In the genomic region with DNA sequence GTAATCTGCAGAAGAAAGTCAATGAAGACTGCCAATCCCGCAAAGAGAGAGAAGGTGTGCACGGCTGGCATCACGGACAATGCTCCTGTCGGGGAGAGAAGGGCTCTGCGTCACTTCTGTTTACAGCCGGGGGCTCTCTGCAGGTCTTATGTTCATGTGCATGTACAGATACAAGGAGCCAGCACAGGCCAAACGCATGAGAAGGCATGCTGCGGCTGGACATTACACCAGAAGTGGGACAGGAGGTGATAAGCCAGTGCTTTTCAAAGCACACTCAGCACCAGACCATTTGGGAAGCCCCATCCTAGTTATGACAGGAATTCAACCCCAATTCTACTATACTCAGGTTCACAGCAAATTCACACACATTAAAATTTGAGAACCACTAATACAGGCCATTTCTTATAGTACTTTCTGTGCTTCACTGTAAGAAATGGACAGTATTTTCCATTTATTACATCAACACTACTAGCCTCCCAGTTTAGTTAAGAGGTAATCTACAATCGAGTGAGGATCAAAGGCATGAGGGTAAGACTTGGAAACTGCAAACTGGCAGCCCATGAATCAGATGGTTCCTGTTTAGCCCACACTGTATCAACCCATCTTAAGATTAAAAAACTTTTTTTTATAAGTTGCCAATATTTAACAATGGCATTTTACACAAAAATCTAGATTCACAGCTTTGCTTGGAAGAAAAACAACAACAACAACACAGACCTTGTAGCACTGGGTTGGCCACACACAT, we compare ENCODE assay signal across 13 cellular contexts. TPM values are rescaled to one million over a fixed set of nuclear protein-coding genes. Genes with fewer than 3 reads are reported as not detected.
DNase-seq lines count a peak whose midpoint lies in the region; ATAC-seq and TF ChIP-seq lines count a peak whose summit lies in the region.
"Had no signal": no experiment of that assay in that cellular context is flagged by ENCODE, and none has a peak within 500 bp of the region (broad histone marks: within the 10 kb centered on the region; RNA-seq: fewer than 3 reads in every experiment).

No MANE protein-coding gene starts in this region.

- H3K79me2 ChIP-seq in DND-41 (ENCODE audit: insufficient read depth, low read length): no peaks in the 10 kb centered on the region
- H3K79me2 ChIP-seq in Karpas-422 (ENCODE audit: low read length): no peaks in the 10 kb centered on the region

- peak; percentile 43; the same call in 1 of the 3 replicates for ATAC-seq in DND-41 (ENCODE audit: insufficient read depth, low read depth)
- ATAC-seq in left lung: no peak
- ATAC-seq in HG02642 (IDR thresholded peaks at IDR 0.05; ENCODE audit: poor library complexity, unreplicated experiment): no peak
- ATAC-seq in HG03108 (IDR thresholded peaks at IDR 0.05; ENCODE audit: unreplicated experiment): no peak
- ATAC-seq: psoas muscle had no signal

- H3K27ac ChIP-seq in BLaER1 (peak overlapping the region; percentile 6; the same call in 1 of the 2 replicates), DND-41 (ENCODE audit: low read length) (peak overlapping the region; percentile 89), left lung (peak overlapping the region; percentile 26 to 41), thyroid gland (no peak overlapping the region), Karpas-422 (ENCODE audit: low read length) (no peak overlapping the region)
- H3K27ac ChIP-seq: psoas muscle had no signal

- H3K4me2 ChIP-seq in BLaER1: peak overlapping the region; percentile 70
- peak overlapping the region; percentile 57 for H3K4me2 ChIP-seq in DND-41 (ENCODE audit: insufficient read depth, low read length)
- H3K4me2 ChIP-seq in Karpas-422 (ENCODE audit: low read depth, low read length, poor library complexity, severe bottlenecking): no peak overlapping the region

- H3K27ac Mint-ChIP-seq in activated T-helper 2 cell treated with anti-CD3 and anti-CD28 coated beads, Interferon-gamma antibody, Interleukin-2, Interleukin-4, amounts not matched to agents 10 μg/mL and 5 μg/mL and 100 μg/mL, durations not matched to agents 14 hours and 24 hours and 36 hours: peak overlapping the region; percentile 44

- TF ChIP-seq CTCF in DND-41 (IDR thresholded peaks at IDR 0.05; ENCODE audit: borderline replicate concordance, extremely low read depth, low read length, poor library complexity, severe bottlenecking) (no peak), left lung (IDR thresholded peaks at IDR 0.05) (no peak), thyroid gland (IDR thresholded peaks at IDR 0.05) (no peak)

- intact Hi-C loops in activated T-helper 2 cell treated with anti-CD3 and anti-CD28 coated beads, Interferon-gamma antibody, Interleukin-2, Interleukin-4, amounts not matched to agents 10 μg/mL and 5 μg/mL and 100 μg/mL, durations not matched to agents 14 hours and 24 hours and 36 hours (cut with micrococcal nuclease): loop anchor here (1.0 to 2.0 kb wide), 2 partner anchors 12 to 45 kb away; partner anchors contain the start of gene NPC1
- intact Hi-C loops in left lung (cut with DNase I): no loop called here
- intact Hi-C loops in thyroid gland (cut with DNase I): no loop called here

- peak overlapping the region; percentile 29; the same call in 1 of the 2 replicates for H2AFZ ChIP-seq in DND-41 (ENCODE audit: low read depth, low read length)
- H2AFZ ChIP-seq in Karpas-422 (ENCODE audit: low read length): no peak overlapping the region

- H3K4me3 Mint-ChIP-seq in activated T-helper 2 cell treated with anti-CD3 and anti-CD28 coated beads, Interferon-gamma antibody, Interleukin-2, Interleukin-4, amounts not matched to agents 10 μg/mL and 5 μg/mL and 100 μg/mL, durations not matched to agents 14 hours and 24 hours and 36 hours (ENCODE audit: low read depth): no peak overlapping the region

- H3K27me3 ChIP-seq in BLaER1: no peaks in the 10 kb centered on the region
- H3K27me3 ChIP-seq in DND-41 (ENCODE audit: insufficient read depth, low read length, poor library complexity): no peaks in the 10 kb centered on the region
- no peaks in the 10 kb centered on the region for H3K27me3 ChIP-seq in left lung
- no peaks in the 10 kb centered on the region for H3K27me3 ChIP-seq in thyroid gland
- no peaks in the 10 kb centered on the region for H3K27me3 ChIP-seq in Karpas-422 (ENCODE audit: low read length)

- peaks cover 40% of the 10 kb centered on the region for H3K4me1 ChIP-seq in BLaER1
- peaks cover 40% of the 10 kb centered on the region for H3K4me1 ChIP-seq in DND-41 (ENCODE audit: insufficient read depth, low read length)
- peaks cover 11 to 24% of the 10 kb centered on the region in 2 donors for H3K4me1 ChIP-seq in left lung
- H3K4me1 ChIP-seq in thyroid gland: no peaks in the 10 kb centered on the region
- no peaks in the 10 kb centered on the region for H3K4me1 ChIP-seq in Karpas-422 (ENCODE audit: low read length)
- H3K4me1 ChIP-seq: psoas muscle had no signal

- H3K4me3 ChIP-seq in BLaER1: no peak overlapping the region
- H3K4me3 ChIP-seq in DND-41 (ENCODE audit: low read depth in 1 of 2, low read length in 2 of 2): peak overlapping the region in 1 of 2 experiments; percentile 10; a peak in 1 of 4 replicates
- no peak overlapping the region for H3K4me3 ChIP-seq in left lung
- H3K4me3 ChIP-seq in thyroid gland (replicated peaks in 1 of 3): no peak overlapping the region
- H3K4me3 ChIP-seq in Karpas-422 (ENCODE audit: low read length): no peak overlapping the region
- H3K4me3 ChIP-seq: psoas muscle had no signal

- peaks cover 35% of the 10 kb centered on the region for H3K4me1 Mint-ChIP-seq in activated T-helper 2 cell treated with anti-CD3 and anti-CD28 coated beads, Interferon-gamma antibody, Interleukin-2, Interleukin-4, amounts not matched to agents 10 μg/mL and 5 μg/mL and 100 μg/mL, durations not matched to agents 14 hours and 24 hours and 36 hours (ENCODE audit: low read depth)

- H3K36me3 Mint-ChIP-seq in activated T-helper 2 cell treated with anti-CD3 and anti-CD28 coated beads, Interferon-gamma antibody, Interleukin-2, Interleukin-4, amounts not matched to agents 10 μg/mL and 5 μg/mL and 100 μg/mL, durations not matched to agents 14 hours and 24 hours and 36 hours (ENCODE audit: low read depth): peaks cover 85% of the 10 kb centered on the region

- H3K9ac ChIP-seq in BLaER1 (no peak overlapping the region; the same call in 1 of the 2 replicates), DND-41 (ENCODE audit: low read depth, low read length) (peak overlapping the region; percentile 38), Karpas-422 (ENCODE audit: low read length) (no peak overlapping the region)

- H3K9me2 ChIP-seq in Karpas-422 (replicated peaks; ENCODE audit: insufficient read depth, low read length): no peaks in the 10 kb centered on the region

- no peaks in the 10 kb centered on the region for H3K27me3 Mint-ChIP-seq in activated T-helper 2 cell treated with anti-CD3 and anti-CD28 coated beads, Interferon-gamma antibody, Interleukin-2, Interleukin-4, amounts not matched to agents 10 μg/mL and 5 μg/mL and 100 μg/mL, durations not matched to agents 14 hours and 24 hours and 36 hours (ENCODE audit: low read depth)

- DNase-seq in DND-41 (no peak), left lung (no peak), thyroid gland (no peak), Karpas-422 (no peak)
- no peak for DNase-seq in activated T-helper 2 cell treated with anti-CD3 and anti-CD28 coated beads, Interferon-gamma antibody, Interleukin-2, Interleukin-4, amounts not matched to agents 10 μg/mL and 5 μg/mL and 100 μg/mL, durations not matched to agents 14 hours and 24 hours and 36 hours (ENCODE audit: low spot score)
- DNase-seq: aorta; effector CD4-positive, alpha-beta T cell; islet precursor cell; NCI-H524 treated with DMSO at 0.1 percent for 48 hours; psoas muscle had no signal

- H4K20me1 ChIP-seq in BLaER1: no peaks in the 10 kb centered on the region
- no peaks in the 10 kb centered on the region for H4K20me1 ChIP-seq in DND-41 (ENCODE audit: insufficient read depth, low read length)
- no peaks in the 10 kb centered on the region for H4K20me1 ChIP-seq in Karpas-422 (ENCODE audit: insufficient read depth, low read depth, low read length)

- peaks cover 95% of the 10 kb centered on the region for H3K36me3 ChIP-seq in BLaER1
- peaks cover 90% of the 10 kb centered on the region for H3K36me3 ChIP-seq in DND-41 (ENCODE audit: insufficient read depth, low read length)
- H3K36me3 ChIP-seq in left lung: peaks cover 0 to 100% of the 10 kb centered on the region in 2 donors
- peaks cover 64 to 70% of the 10 kb centered on the region in 2 donors for H3K36me3 ChIP-seq in thyroid gland
- H3K36me3 ChIP-seq in Karpas-422 (ENCODE audit: insufficient read depth, low read length): peaks cover 39% of the 10 kb centered on the region

- 92 to 96% methylated on average over 9 of the region's 9 CpGs for WGBS in thyroid gland, 2 donors

- no peaks in the 10 kb centered on the region for H3K9me3 Mint-ChIP-seq in activated T-helper 2 cell treated with anti-CD3 and anti-CD28 coated beads, Interferon-gamma antibody, Interleukin-2, Interleukin-4, amounts not matched to agents 10 μg/mL and 5 μg/mL and 100 μg/mL, durations not matched to agents 14 hours and 24 hours and 36 hours

- H3K9me3 ChIP-seq in BLaER1: no peaks in the 10 kb centered on the region
- no peaks in the 10 kb centered on the region for H3K9me3 ChIP-seq in DND-41 (ENCODE audit: insufficient read depth, low read length, severe bottlenecking)
- no peaks in the 10 kb centered on the region for H3K9me3 ChIP-seq in left lung
- no peaks in the 10 kb centered on the region for H3K9me3 ChIP-seq in thyroid gland
- H3K9me3 ChIP-seq in Karpas-422 (ENCODE audit: low read length): no peaks in the 10 kb centered on the region
- H3K9me3 ChIP-seq: psoas muscle had no signal

- TF ChIP-seq POLR2A in thyroid gland (IDR thresholded peaks at IDR 0.05): no peak

RNA-seq across cellular contexts. Expression of gene RMC1, which starts 38.2 kb away (rescaled TPM):
- total RNA-seq in activated T-helper 2 cell treated with anti-CD3 and anti-CD28 coated beads, Interferon-gamma antibody, Interleukin-2, Interleukin-4, amounts not matched to agents 10 μg/mL and 5 μg/mL and 100 μg/mL, durations not matched to agents 14 hours and 24 hours and 36 hours: 42.9 and 50.5 TPM in 2 replicates
- total RNA-seq in left lung (10 to 100 TPM; 37.6 to 37.9 TPM), thyroid gland (10 to 100 TPM; 18.1 to 25.1 (median 21.7) TPM)
- total RNA-seq in Karpas-422 (2014; rRNA removed; shearing (Covaris generic); ENCODE audit: low replicate concordance): 29.3 and 57.7 TPM in 2 replicates

RNA-seq across cellular contexts. Expression of gene NPC1, which starts 44.8 kb away (rescaled TPM):
- 29.0 and 31.4 TPM in 2 replicates for total RNA-seq in activated T-helper 2 cell treated with anti-CD3 and anti-CD28 coated beads, Interferon-gamma antibody, Interleukin-2, Interleukin-4, amounts not matched to agents 10 μg/mL and 5 μg/mL and 100 μg/mL, durations not matched to agents 14 hours and 24 hours and 36 hours
- 100 to 1,000 TPM; 103 to 138 TPM for total RNA-seq in left lung
- 10 to 100 TPM; 32.8 to 68.6 (median 42.0) TPM for total RNA-seq in thyroid gland
- total RNA-seq in Karpas-422 (2014; rRNA removed; shearing (Covaris generic); ENCODE audit: low replicate concordance): 31.1 and 63.4 TPM in 2 replicates

Comparison
In these comparisons a context has a peak if more than half of its experiments do, and no peak if none do; other contexts are left out.
1. H3K27ac ChIP-seq: peak in BLaER1 (single experiment), DND-41 (single experiment) and left lung (2 of 2); none in thyroid gland (0 of 3) and Karpas-422 (single experiment).